Comparison of ENCODE assay signal across 19 cellular contexts in the genomic region with DNA sequence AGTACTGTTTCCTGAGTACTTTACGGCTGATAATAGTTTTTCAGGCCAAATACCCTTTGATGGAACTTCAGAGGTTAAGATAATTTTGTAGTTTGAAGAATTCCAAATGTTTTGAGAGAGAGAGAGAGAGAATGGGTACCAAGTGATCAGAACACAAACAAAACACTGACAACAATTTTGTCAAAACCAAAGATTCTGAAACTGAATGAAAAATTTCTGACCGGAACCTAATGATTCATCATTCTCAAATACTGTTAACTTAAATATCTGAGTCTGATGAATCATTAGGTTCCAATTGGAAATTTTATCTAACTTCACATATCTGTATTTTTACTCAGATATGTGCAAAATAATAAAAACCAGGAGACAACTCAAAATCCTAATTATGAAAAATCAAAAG.
"Had no signal": no experiment of that assay in that cellular context is flagged by ENCODE, and none has a peak within 500 bp of the region (broad histone marks: within the 10 kb centered on the region; RNA-seq: fewer than 3 reads in every experiment).

No MANE protein-coding gene starts in this region.

- ATAC-seq: activated CD8-positive, alpha-beta T cell treated with anti-CD3 and anti-CD28 coated beads, Interleukin-2, amount 10 ng/mL, durations not matched to agents 7 days and 5 days; foreskin keratinocyte; left ventricle myocardium superior; natural killer cell; stimulated activated naive B cell treated with anti-CD40 and anti-IgM and Interleukin-4, amounts not matched to agents 10 μg/mL and 1 μg/mL and 100 μg/mL, for 72 hours had no signal

- H3K27ac ChIP-seq: colonic mucosa, esophagus squamous epithelium, foreskin keratinocyte, neutrophil, right atrium auricular region, thyroid gland had no signal

- H3K9me3 ChIP-seq: colonic mucosa, esophagus squamous epithelium, neutrophil, right atrium auricular region, thyroid gland had no signal

- H3K36me3 ChIP-seq: colonic mucosa, neutrophil, right atrium auricular region, thyroid gland had no signal

- H3K27ac Mint-ChIP-seq: activated CD4-positive, alpha-beta T cell treated with anti-CD3 and anti-CD28 coated beads, Interleukin-2, amount 10 ng/mL, durations not matched to agents 24 days and 14 days; activated CD8-positive, alpha-beta T cell treated with anti-CD3 and anti-CD28 coated beads, Interleukin-2, amount 10 ng/mL, durations not matched to agents 7 days and 5 days; natural killer cell; stimulated activated naive B cell treated with anti-CD40 and anti-IgM and Interleukin-4, amounts not matched to agents 10 μg/mL and 1 μg/mL and 100 μg/mL, for 72 hours; T-helper 2 cell treated with Interferon-gamma antibody and Interleukin-4, amounts not matched to agents 5 μg/mL and 100 μg/mL, for 36 hours had no signal

- H3K9me3 Mint-ChIP-seq: activated CD4-positive, alpha-beta T cell treated with anti-CD3 and anti-CD28 coated beads, Interleukin-2, amount 10 ng/mL, durations not matched to agents 24 days and 14 days; natural killer cell; stimulated activated naive B cell treated with anti-CD40 and anti-IgM and Interleukin-4, amounts not matched to agents 10 μg/mL and 1 μg/mL and 100 μg/mL, for 72 hours; T-helper 2 cell treated with Interferon-gamma antibody and Interleukin-4, amounts not matched to agents 5 μg/mL and 100 μg/mL, for 36 hours had no signal

- H3K4me3 ChIP-seq: colonic mucosa, esophagus squamous epithelium, right atrium auricular region, thyroid gland had no signal

- H3K4me3 Mint-ChIP-seq: activated CD4-positive, alpha-beta T cell treated with anti-CD3 and anti-CD28 coated beads, Interleukin-2, amount 10 ng/mL, durations not matched to agents 24 days and 14 days; activated CD8-positive, alpha-beta T cell treated with anti-CD3 and anti-CD28 coated beads, Interleukin-2, amount 10 ng/mL, durations not matched to agents 7 days and 5 days; natural killer cell; stimulated activated naive B cell treated with anti-CD40 and anti-IgM and Interleukin-4, amounts not matched to agents 10 μg/mL and 1 μg/mL and 100 μg/mL, for 72 hours; T-helper 2 cell treated with Interferon-gamma antibody and Interleukin-4, amounts not matched to agents 5 μg/mL and 100 μg/mL, for 36 hours had no signal

- DNase-seq: activated CD4-positive, alpha-beta T cell treated with anti-CD3 and anti-CD28 coated beads, Interleukin-2, amount 10 ng/mL, durations not matched to agents 24 days and 14 days; activated CD4-positive, CD25-positive, alpha-beta regulatory T cell; activated CD8-positive, alpha-beta memory T cell treated with anti-CD3 and anti-CD28 coated beads, Interleukin-2, amount 50 U/mL, for 4 hours; activated CD8-positive, alpha-beta T cell treated with anti-CD3 and anti-CD28 coated beads, Interleukin-2, amount 10 ng/mL, durations not matched to agents 7 days and 5 days; colonic mucosa; effector CD4-positive, alpha-beta T cell; esophagus squamous epithelium; foreskin keratinocyte; glutamatergic neuron; hypothalamus; left ventricle myocardium superior; natural killer cell; stimulated activated CD4-positive, alpha-beta T cell treated with anti-CD3 and anti-CD28 coated beads, Interleukin-15, amount 100 ng/mL, for 24 hours; stimulated activated CD4-positive, alpha-beta T cell treated with anti-CD3 and anti-CD28 coated beads, Interleukin-4, amount 100 ng/mL, for 1 hour; stimulated activated naive B cell treated with anti-CD40 and anti-IgM and Interleukin-4, amounts not matched to agents 10 μg/mL and 1 μg/mL and 100 μg/mL, for 72 hours; thyroid gland had no signal

- H3K27me3 ChIP-seq: colonic mucosa, esophagus squamous epithelium, foreskin keratinocyte, neutrophil, right atrium auricular region, thyroid gland had no signal

- H3K36me3 Mint-ChIP-seq: natural killer cell had no signal

- H3K27me3 Mint-ChIP-seq: activated CD4-positive, alpha-beta T cell treated with anti-CD3 and anti-CD28 coated beads, Interleukin-2, amount 10 ng/mL, durations not matched to agents 24 days and 14 days; stimulated activated naive B cell treated with anti-CD40 and anti-IgM and Interleukin-4, amounts not matched to agents 10 μg/mL and 1 μg/mL and 100 μg/mL, for 72 hours had no signal
